Comparison of ENCODE assay signal across 7 cellular contexts in the genomic region with DNA sequence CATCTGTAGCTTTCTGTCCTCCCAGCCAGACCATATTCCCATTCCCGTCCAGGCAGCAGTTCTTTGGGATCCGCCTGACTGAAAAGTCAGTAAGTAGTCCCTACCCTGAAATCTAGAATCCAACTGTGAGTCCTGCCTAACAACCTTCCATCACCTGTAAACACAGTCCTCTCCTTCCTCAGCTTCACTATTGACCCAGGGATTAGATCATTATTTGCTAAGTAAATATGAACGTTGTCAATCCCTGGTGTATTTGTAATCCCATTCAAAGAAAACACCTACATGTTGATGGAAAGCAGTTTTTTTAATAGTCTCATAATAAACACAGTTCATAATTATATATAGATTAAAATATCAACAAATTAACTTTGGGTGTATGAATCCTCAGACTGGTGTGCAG. TPM values are rescaled to one million over a fixed set of nuclear protein-coding genes. Genes with fewer than 3 reads are reported as not detected.
A peak's percentile ranks its signal among the peaks of the same experiment; 100 is the strongest.
DNase-seq lines count a peak whose midpoint lies in the region; ATAC-seq and TF ChIP-seq lines count a peak whose summit lies in the region.

No MANE protein-coding gene starts in this region.

- no peak overlapping the region for H3T11ph ChIP-seq in H9 (ENCODE audit: low read length)

- H3K56ac ChIP-seq in H9 (ENCODE audit: insufficient read length, low read depth, low read length), result no peak overlapping the region

- no peak overlapping the region for H4K5ac ChIP-seq in H9 (ENCODE audit: insufficient read length, low read depth, low read length)

- no peak overlapping the region for H3K14ac ChIP-seq in H9 (ENCODE audit: insufficient read depth, low read length)

- no CpG with 5 or more reads among the region's 3 CpGs for WGBS in H9 (ENCODE audit: extremely low coverage, insufficient read length, low lambda C conversion rate)

- H3K4me2 ChIP-seq in H9 (ENCODE audit: insufficient read depth, insufficient read length, low read length), result peak overlapping the region; percentile 84

- peak overlapping the region; percentile 95 for H3K4me3 ChIP-seq in effector memory CD4-positive, alpha-beta T cell (ENCODE audit: insufficient read depth, low read depth, low read length, poor library complexity, severe bottlenecking)

- H3K18ac ChIP-seq in H9 (ENCODE audit: insufficient read length, low read depth, low read length), result no peak overlapping the region

- H3K36me3 ChIP-seq in effector memory CD4-positive, alpha-beta T cell (ENCODE audit: control insufficient read depth, insufficient read depth, low read length), result no peaks in the 10 kb centered on the region

- peaks cover 0 to 14% (median 5%) of the 10 kb centered on the region in 3 experiments; a peak in 4 of 7 replicates for H3K36me3 Mint-ChIP-seq in H9 (ENCODE audit: insufficient read depth in 1 of 3, low read depth in 3 of 3)
- peaks cover 4% of the 10 kb centered on the region for H3K36me3 Mint-ChIP-seq in osteocyte (ENCODE audit: unreplicated experiment)

- H3K9me3 Mint-ChIP-seq in H9, result no peaks in the 10 kb centered on the region
- H3K9me3 Mint-ChIP-seq in osteocyte (ENCODE audit: unreplicated experiment), result no peaks in the 10 kb centered on the region

- H3K27me3 Mint-ChIP-seq in H9 (ENCODE audit: low read depth), result no peaks in the 10 kb centered on the region
- no peaks in the 10 kb centered on the region for H3K27me3 Mint-ChIP-seq in osteocyte (ENCODE audit: unreplicated experiment)

- no peak overlapping the region for H2BK120ac ChIP-seq in H9 (ENCODE audit: low read depth, low read length, poor library complexity, severe bottlenecking)

- DNase-seq in H9, result no peak
- DNase-seq in NCI-H748 (lab: John Stamatoyannopoulos, UW; ENCODE audit: unreplicated experiment), result peak; percentile 85
- DNase-seq in effector memory CD4-positive, alpha-beta T cell, result no peak
- DNase-seq in osteocyte (ENCODE audit: extremely low spot score, unreplicated experiment), result no peak
- no peak for DNase-seq in NCI-H2107 (lab: John Stamatoyannopoulos, UW)
- DNase-seq in NCI-H524 (lab: John Stamatoyannopoulos, UW), result no peak

- H3K4ac ChIP-seq in H9 (ENCODE audit: low read depth, low read length), result no peak overlapping the region

- no peaks in the 10 kb centered on the region for H4K20me1 ChIP-seq in H9 (ENCODE audit: control insufficient read depth, insufficient read depth, insufficient read length)

- H3K27ac ChIP-seq in H9 (ENCODE audit: insufficient read length, low read depth, low read length), result no peak overlapping the region
- H3K27ac ChIP-seq in effector memory CD4-positive, alpha-beta T cell (ENCODE audit: insufficient read depth, low read length, poor library complexity, severe bottlenecking), result no peak overlapping the region

- no peaks in the 10 kb centered on the region for H3K9me3 ChIP-seq in H9 (ENCODE audit: control insufficient read depth, low read depth, low read length)
- H3K9me3 ChIP-seq in effector memory CD4-positive, alpha-beta T cell (ENCODE audit: control insufficient read depth, low read length), result no peaks in the 10 kb centered on the region

- H3K9ac ChIP-seq in H9 (ENCODE audit: extremely low read depth, insufficient read length, low read length), result no peak overlapping the region

- H3K4me1 ChIP-seq in H9 (ENCODE audit: insufficient read depth, low read length), result no peaks in the 10 kb centered on the region; the same call in 1 of the 2 replicates
- peaks cover 4% of the 10 kb centered on the region for H3K4me1 ChIP-seq in effector memory CD4-positive, alpha-beta T cell (ENCODE audit: control insufficient read depth, insufficient read depth, low read length, poor library complexity, severe bottlenecking)

- peaks cover 3% of the 10 kb centered on the region for H3K23me2 ChIP-seq in H9 (ENCODE audit: insufficient read length, low read depth, low read length, poor library complexity, severe bottlenecking)

- H3K4me1 Mint-ChIP-seq in H9 (peaks cover 37 to 41% of the 10 kb centered on the region in 2 experiments), osteocyte (ENCODE audit: unreplicated experiment) (peaks cover 23% of the 10 kb centered on the region)

- no peak overlapping the region for H2AFZ ChIP-seq in H9 (ENCODE audit: low read length)

- H3K27me3 ChIP-seq in H9 (ENCODE audit: insufficient read depth, low read length), result no peaks in the 10 kb centered on the region
- H3K27me3 ChIP-seq in effector memory CD4-positive, alpha-beta T cell (replicated peaks; ENCODE audit: control insufficient read depth, insufficient read depth, low read length, poor library complexity, severe bottlenecking), result no peaks in the 10 kb centered on the region

- H2AK5ac ChIP-seq in H9 (ENCODE audit: insufficient read length, low read length), result no peak overlapping the region

- H2BK20ac ChIP-seq in H9 (ENCODE audit: low read depth, low read length, poor library complexity, severe bottlenecking), result no peak overlapping the region

- no peak overlapping the region for H2BK15ac ChIP-seq in H9 (ENCODE audit: low read depth, low read length)

- H3K4me3 Mint-ChIP-seq in H9 (peak overlapping the region; percentile 93 to 95), osteocyte (ENCODE audit: unreplicated experiment) (peak overlapping the region; percentile 94)

- H4K8ac ChIP-seq in H9 (replicated peaks; ENCODE audit: insufficient read length, low read depth, low read length), result no peak overlapping the region

- H2BK12ac ChIP-seq in H9 (ENCODE audit: insufficient read length, low read depth, low read length), result no peak overlapping the region

- no peak overlapping the region for H3K23ac ChIP-seq in H9 (ENCODE audit: insufficient read length, low read depth, low read length)

- H3K27ac Mint-ChIP-seq in H9, result peak overlapping the region in 1 of 3 experiments; percentile 95; a peak in 3 of 7 replicates
- peak overlapping the region; percentile 90 for H3K27ac Mint-ChIP-seq in osteocyte (ENCODE audit: unreplicated experiment)

- no peak for ATAC-seq in GM21825 (IDR thresholded peaks at IDR 0.05; ENCODE audit: unreplicated experiment)

- no peak overlapping the region for H2BK5ac ChIP-seq in H9 (ENCODE audit: insufficient read length, low read length)

- H3K79me1 ChIP-seq in H9 (ENCODE audit: insufficient read depth, low read depth, low read length, poor library complexity, severe bottlenecking), result no peaks in the 10 kb centered on the region

- peaks cover 2% of the 10 kb centered on the region; the same call in 1 of the 2 replicates for H3K79me2 ChIP-seq in H9 (ENCODE audit: insufficient read depth, low read length)

- TF ChIP-seq CTCF in H9 (conservative IDR thresholded peaks at IDR 0.05), result no peak
- no peak for TF ChIP-seq CTCF in osteocyte (IDR thresholded peaks at IDR 0.05)

- H4K91ac ChIP-seq in H9 (ENCODE audit: insufficient read length, low read depth, low read length), result no peak overlapping the region

RNA-seq across cellular contexts. Expression of a gene that starts 0.7 kb away (rescaled TPM):
- total RNA-seq in H9 (2021) (2.6 and 3.1 TPM in 2 replicates), osteocyte (1.4 and 2.0 TPM in 2 replicates)

RNA-seq across cellular contexts. Expression of a gene that starts 0.8 kb away (rescaled TPM):
- total RNA-seq in H9 (2021) (27.8 and 29.4 TPM in 2 replicates), osteocyte (15.8 and 17.9 TPM in 2 replicates)
